ENCODE assay signal across 25 cellular contexts in the genomic region with DNA sequence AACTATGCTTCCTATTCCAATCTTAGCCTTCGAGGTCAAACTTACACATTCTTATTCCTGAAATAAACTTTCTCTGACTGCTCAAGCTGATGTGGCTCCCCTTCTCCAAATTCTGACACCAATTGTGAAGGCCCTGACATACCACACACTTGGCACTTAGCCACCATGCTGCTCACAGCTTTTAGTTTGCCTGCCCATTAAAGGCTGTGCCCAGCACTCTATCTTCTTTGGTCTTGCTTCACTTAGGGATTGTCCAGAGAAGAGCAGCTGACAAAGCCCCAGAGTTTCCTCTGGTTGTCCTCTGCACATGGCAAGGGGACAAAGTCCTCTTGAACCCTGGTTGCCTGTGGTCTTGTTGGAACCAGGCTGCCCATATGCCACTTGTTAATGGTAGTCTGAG.
DNase-seq lines count a peak whose midpoint lies in the region; ATAC-seq and TF ChIP-seq lines count a peak whose summit lies in the region.
"Had no signal": no experiment of that assay in that cellular context is flagged by ENCODE, and none has a peak within 500 bp of the region (broad histone marks: within the 10 kb centered on the region; RNA-seq: fewer than 3 reads in every experiment).

No MANE protein-coding gene starts in this region.

- POLR2A ChIA-PET in AG04450 (lab: Yijun Ruan, JAX) (no interaction called here), WTC11 (lab: Charles Lee) (no interaction called here)

- TF ChIP-seq CTCF in AG04450 (IDR thresholded peaks at IDR 0.05; ENCODE audit: low read depth, low read length) (no peak), osteoblast (IDR thresholded peaks at IDR 0.05; ENCODE audit: extremely low read depth, low read depth, low read length) (no peak), WTC11 (IDR thresholded peaks at IDR 0.05) (no peak)

- H3K27ac Mint-ChIP-seq in WTC11 = no peak overlapping the region
- H3K27ac Mint-ChIP-seq: activated CD4-positive, alpha-beta memory T cell treated with anti-CD3 and anti-CD28 coated beads, Interleukin-2, amount 10 ng/mL, durations not matched to agents 7 days and 5 days; activated naive CD8-positive, alpha-beta T cell treated with anti-CD3 and anti-CD28 coated beads, Interleukin-2, amount 50 U/mL, for 24 hours; stimulated activated naive CD8-positive, alpha-beta T cell treated with anti-CD3 and anti-CD28 coated beads, Interleukin-15, Interleukin-2, amounts not matched to agents 100 ng/mL and 50 ng/mL, for 24 hours had no signal

- DNase-seq in AG04450 (ENCODE audit: low read depth, low spot score) (no peak), SJSA1 (ENCODE audit: low read depth in 1 of 2, low spot score in 2 of 2) (peak in 1 of 2 experiments; percentile 34), fibroblast of peridontal ligament (ENCODE audit: extremely low read depth) (peak; percentile 49), osteoblast (ENCODE audit: insufficient read length, low spot score, missing footprints) (no peak), NCI-H1694 treated with DMSO at 0.1 percent for 48 hours (lab: John Stamatoyannopoulos, UW) (no peak), WTC11 (ENCODE audit: low spot score) (no peak)
- DNase-seq: ACHN; activated CD4-positive, alpha-beta memory T cell treated with anti-CD3 and anti-CD28 coated beads, Interleukin-2, amount 10 ng/mL, durations not matched to agents 7 days and 5 days; activated effector memory CD4-positive, alpha-beta T cell treated with anti-CD3 and anti-CD28 coated beads, Interleukin-2, amount 50 U/mL, for 16 hours; activated naive CD8-positive, alpha-beta T cell treated with anti-CD3 and anti-CD28 coated beads, Interleukin-2, amount 50 U/mL, for 24 hours; C1 segment of cervical spinal cord; dermis blood vessel endothelial cell; foreskin melanocyte; H7; islet precursor cell; KG1; lower lobe of right lung; NCI-H146; stimulated activated CD4-positive, alpha-beta T cell treated with anti-CD3 and anti-CD28 coated beads, Interleukin-4, amount 100 ng/mL, for 4 hours; T-helper 9 cell; trophoblast cell had no signal

- H3K27me3 Mint-ChIP-seq in WTC11 (ENCODE audit: low read depth) = no peaks in the 10 kb centered on the region
- H3K27me3 Mint-ChIP-seq: activated CD4-positive, alpha-beta memory T cell treated with anti-CD3 and anti-CD28 coated beads, Interleukin-2, amount 10 ng/mL, durations not matched to agents 7 days and 5 days; activated naive CD8-positive, alpha-beta T cell treated with anti-CD3 and anti-CD28 coated beads, Interleukin-2, amount 50 U/mL, for 24 hours; stimulated activated naive CD8-positive, alpha-beta T cell treated with anti-CD3 and anti-CD28 coated beads, Interleukin-15, Interleukin-2, amounts not matched to agents 100 ng/mL and 50 ng/mL, for 24 hours had no signal

- H4K20me1 ChIP-seq in osteoblast (ENCODE audit: insufficient read depth, low read length) = no peaks in the 10 kb centered on the region

- H3K27me3 ChIP-seq in AG04450 (ENCODE audit: control insufficient read depth, insufficient read depth, low read length) = no peaks in the 10 kb centered on the region
- no peaks in the 10 kb centered on the region for H3K27me3 ChIP-seq in SJSA1 (replicated peaks)
- H3K27me3 ChIP-seq in osteoblast (ENCODE audit: insufficient read depth, low read length) = no peaks in the 10 kb centered on the region
- H3K27me3 ChIP-seq: neutrophil had no signal

- CTCF ChIA-PET in AG04450 (lab: Charles Lee) (no interaction called here), WTC11 (lab: Charles Lee) (no interaction called here)

- H3K36me3 ChIP-seq in SJSA1 = 0 out of 2 replicates have a peak, but pooled peaks cover 4% of the 10 kb centered on the region
- no peaks in the 10 kb centered on the region for H3K36me3 ChIP-seq in osteoblast (ENCODE audit: insufficient read depth, low read length)
- H3K36me3 ChIP-seq: neutrophil had no signal

- no peak overlapping the region for H3K4me2 ChIP-seq in osteoblast (ENCODE audit: insufficient read depth, low read length)

- H3K4me3 ChIP-seq in AG04450 (ENCODE audit: low read depth, low read length) (no peak overlapping the region), SJSA1 (no peak overlapping the region), osteoblast (ENCODE audit: insufficient read depth, low read length) (no peak overlapping the region)
- H3K4me3 ChIP-seq: lower lobe of right lung had no signal

- H2AFZ ChIP-seq in osteoblast (ENCODE audit: low read length) = no peak overlapping the region

- no peak for ATAC-seq in HG02884 (IDR thresholded peaks at IDR 0.05; ENCODE audit: unreplicated experiment)
- no peak for ATAC-seq in HG02623 (IDR thresholded peaks at IDR 0.05; ENCODE audit: unreplicated experiment)
- ATAC-seq in WTC11 = no peak
- ATAC-seq: activated naive CD8-positive, alpha-beta T cell treated with anti-CD3 and anti-CD28 coated beads, Interleukin-2, amount 50 U/mL, for 24 hours; lower lobe of right lung had no signal

- no peaks in the 10 kb centered on the region for H3K9me3 Mint-ChIP-seq in WTC11
- H3K9me3 Mint-ChIP-seq: activated CD4-positive, alpha-beta memory T cell treated with anti-CD3 and anti-CD28 coated beads, Interleukin-2, amount 10 ng/mL, durations not matched to agents 7 days and 5 days; activated naive CD8-positive, alpha-beta T cell treated with anti-CD3 and anti-CD28 coated beads, Interleukin-2, amount 50 U/mL, for 24 hours; stimulated activated naive CD8-positive, alpha-beta T cell treated with anti-CD3 and anti-CD28 coated beads, Interleukin-15, Interleukin-2, amounts not matched to agents 100 ng/mL and 50 ng/mL, for 24 hours had no signal

- H3K36me3 Mint-ChIP-seq in WTC11 = peaks cover 16% of the 10 kb centered on the region

- H3K27ac ChIP-seq in AG04450 (ENCODE audit: low read depth, low read length) (peak overlapping the region; percentile 21), SJSA1 (peak overlapping the region; percentile 92), osteoblast (ENCODE audit: low read depth, low read length) (peak overlapping the region; percentile 88)
- H3K27ac ChIP-seq: lower lobe of right lung had no signal

- H3K4me3 Mint-ChIP-seq in WTC11 = no peak overlapping the region
- H3K4me3 Mint-ChIP-seq: activated CD4-positive, alpha-beta memory T cell treated with anti-CD3 and anti-CD28 coated beads, Interleukin-2, amount 10 ng/mL, durations not matched to agents 7 days and 5 days; activated naive CD8-positive, alpha-beta T cell treated with anti-CD3 and anti-CD28 coated beads, Interleukin-2, amount 50 U/mL, for 24 hours; stimulated activated naive CD8-positive, alpha-beta T cell treated with anti-CD3 and anti-CD28 coated beads, Interleukin-15, Interleukin-2, amounts not matched to agents 100 ng/mL and 50 ng/mL, for 24 hours had no signal

- no peaks in the 10 kb centered on the region for H3K4me1 Mint-ChIP-seq in WTC11
- H3K4me1 Mint-ChIP-seq: activated CD4-positive, alpha-beta memory T cell treated with anti-CD3 and anti-CD28 coated beads, Interleukin-2, amount 10 ng/mL, durations not matched to agents 7 days and 5 days; activated naive CD8-positive, alpha-beta T cell treated with anti-CD3 and anti-CD28 coated beads, Interleukin-2, amount 50 U/mL, for 24 hours had no signal

- no peaks in the 10 kb centered on the region for H3K9me3 ChIP-seq in AG04450 (ENCODE audit: control insufficient read depth, insufficient read depth, low read length)
- no peaks in the 10 kb centered on the region for H3K9me3 ChIP-seq in SJSA1 (replicated peaks)
- H3K9me3 ChIP-seq in osteoblast (ENCODE audit: low read depth, low read length) = no peaks in the 10 kb centered on the region
- H3K9me3 ChIP-seq: lower lobe of right lung, neutrophil had no signal

- H3K4me1 ChIP-seq in SJSA1 (replicated peaks) (peaks cover 33% of the 10 kb centered on the region), osteoblast (ENCODE audit: insufficient read depth, low read length) (peaks cover 25% of the 10 kb centered on the region)
- H3K4me1 ChIP-seq: lower lobe of right lung had no signal

- no peaks in the 10 kb centered on the region for H3K79me2 ChIP-seq in osteoblast (ENCODE audit: insufficient read depth, low read length)

TF ChIP-seq in WTC11, 78 proteins besides CTCF, POLR2A, EP300 and RAD21:
- TF ChIP-seq ZBTB43 (CRISPR knock-in tag; IDR thresholded peaks at IDR 0.05) = no peak
- TF ChIP-seq, protein P1, sequence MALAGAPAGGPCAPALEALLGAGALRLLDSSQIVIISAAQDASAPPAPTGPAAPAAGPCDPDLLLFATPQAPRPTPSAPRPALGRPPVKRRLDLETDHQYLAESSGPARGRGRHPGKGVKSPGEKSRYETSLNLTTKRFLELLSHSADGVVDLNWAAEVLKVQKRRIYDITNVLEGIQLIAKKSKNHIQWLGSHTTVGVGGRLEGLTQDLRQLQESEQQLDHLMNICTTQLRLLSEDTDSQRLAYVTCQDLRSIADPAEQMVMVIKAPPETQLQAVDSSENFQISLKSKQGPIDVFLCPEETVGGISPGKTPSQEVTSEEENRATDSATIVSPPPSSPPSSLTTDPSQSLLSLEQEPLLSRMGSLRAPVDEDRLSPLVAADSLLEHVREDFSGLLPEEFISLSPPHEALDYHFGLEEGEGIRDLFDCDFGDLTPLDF (CRISPR knock-in tag; IDR thresholded peaks at IDR 0.05) = no peak
- TF ChIP-seq, protein P2, sequence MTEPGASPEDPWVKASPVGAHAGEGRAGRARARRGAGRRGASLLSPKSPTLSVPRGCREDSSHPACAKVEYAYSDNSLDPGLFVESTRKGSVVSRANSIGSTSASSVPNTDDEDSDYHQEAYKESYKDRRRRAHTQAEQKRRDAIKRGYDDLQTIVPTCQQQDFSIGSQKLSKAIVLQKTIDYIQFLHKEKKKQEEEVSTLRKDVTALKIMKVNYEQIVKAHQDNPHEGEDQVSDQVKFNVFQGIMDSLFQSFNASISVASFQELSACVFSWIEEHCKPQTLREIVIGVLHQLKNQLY (CRISPR knock-in tag; IDR thresholded peaks at IDR 0.05) = no peak

Comparison
In these comparisons a context has a peak if more than half of its experiments do, and no peak if none do; other contexts are left out.
1. H3K27ac ChIP-seq: peak in every context shown above with its lines; median percentile 92 in SJSA1; 88 in osteoblast; 21 in AG04450.